In genomic region chr2:134450114-134450513, GRCh38 we compare ENCODE assay signal across 7 cellular contexts.
"Had no signal": no experiment of that assay in that cellular context is flagged by ENCODE, and none has a peak within 500 bp of the region (broad histone marks: within the 10 kb centered on the region; RNA-seq: fewer than 3 reads in every experiment).

No MANE protein-coding gene starts in this region.

- H3K27ac Mint-ChIP-seq: activated T-helper 2 cell treated with anti-CD3 and anti-CD28 coated beads, Interferon-gamma antibody, Interleukin-2, Interleukin-4, amounts not matched to agents 10 μg/mL and 5 μg/mL and 100 μg/mL, durations not matched to agents 14 hours and 24 hours and 36 hours; T-helper 1 cell treated with Interleukin-12 subunit alpha and Interleukin-12 subunit beta and Interleukin-4 antibody, amounts not matched to agents 30 μg/mL and 1 μg/mL, for 36 hours had no signal

- H3K27me3 ChIP-seq: brain microvascular endothelial cell, esophagus muscularis mucosa, vagina had no signal

- H3K36me3 ChIP-seq: brain microvascular endothelial cell had no signal

- H3K27ac ChIP-seq: brain microvascular endothelial cell, esophagus muscularis mucosa, vagina had no signal

- H3K27me3 Mint-ChIP-seq: naive thymus-derived CD4-positive, alpha-beta T cell; stimulated activated naive CD8-positive, alpha-beta T cell treated with anti-CD3 and anti-CD28 coated beads, Interleukin-15, amount 100 ng/mL, for 72 hours had no signal

- H3K4me3 ChIP-seq: esophagus muscularis mucosa, vagina had no signal

- H3K9me3 Mint-ChIP-seq: activated T-helper 2 cell treated with anti-CD3 and anti-CD28 coated beads, Interferon-gamma antibody, Interleukin-2, Interleukin-4, amounts not matched to agents 10 μg/mL and 5 μg/mL and 100 μg/mL, durations not matched to agents 14 hours and 24 hours and 36 hours; naive thymus-derived CD4-positive, alpha-beta T cell; stimulated activated naive CD8-positive, alpha-beta T cell treated with anti-CD3 and anti-CD28 coated beads, Interleukin-15, amount 100 ng/mL, for 72 hours; T-helper 1 cell treated with Interleukin-12 subunit alpha and Interleukin-12 subunit beta and Interleukin-4 antibody, amounts not matched to agents 30 μg/mL and 1 μg/mL, for 36 hours had no signal

- H3K4me3 Mint-ChIP-seq: naive thymus-derived CD4-positive, alpha-beta T cell; stimulated activated naive CD8-positive, alpha-beta T cell treated with anti-CD3 and anti-CD28 coated beads, Interleukin-15, amount 100 ng/mL, for 72 hours; T-helper 1 cell treated with Interleukin-12 subunit alpha and Interleukin-12 subunit beta and Interleukin-4 antibody, amounts not matched to agents 30 μg/mL and 1 μg/mL, for 36 hours had no signal

- H3K9me3 ChIP-seq: esophagus muscularis mucosa, vagina had no signal
